8 cellular contexts compared by ENCODE assay signal in the genomic region with DNA sequence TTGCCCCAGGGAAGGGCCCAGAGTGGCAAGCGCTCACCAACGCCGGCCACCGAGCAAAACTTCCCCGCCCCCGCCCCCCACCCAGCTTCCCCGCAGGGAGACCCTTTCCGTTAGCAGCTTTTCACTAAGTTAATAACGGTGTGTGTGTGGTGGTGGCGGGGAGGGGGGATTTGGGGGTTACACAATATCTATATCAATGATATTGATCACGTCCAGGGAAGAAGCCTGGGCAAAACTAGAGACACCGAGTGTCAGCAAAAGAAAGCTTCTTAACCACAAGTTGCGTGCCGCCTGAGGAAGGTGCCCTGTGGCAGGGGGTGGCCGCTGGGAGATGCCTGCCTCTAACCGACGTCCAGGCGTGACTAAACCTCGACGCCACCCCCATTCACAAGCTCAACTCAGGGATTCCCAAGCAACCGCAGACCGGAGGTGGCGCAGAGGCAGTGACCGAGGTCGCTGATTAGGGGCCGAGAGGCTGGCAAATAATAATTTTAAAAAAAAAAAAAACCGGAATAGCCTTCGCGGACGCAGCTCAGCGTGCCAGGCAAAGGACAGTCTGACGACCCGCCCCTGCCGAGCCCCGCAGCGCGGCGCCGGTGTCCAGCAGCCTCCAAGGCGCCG.
A peak's percentile ranks its signal among the peaks of the same experiment; 100 is the strongest.
DNase-seq lines count a peak whose midpoint lies in the region; ATAC-seq, FAIRE-seq and TF ChIP-seq lines count a peak whose summit lies in the region.

No MANE protein-coding gene starts in this region.

- POLR2A ChIA-PET in A673 (lab: Charles Lee; ENCODE audit: low non-redundant PET), result no interaction called here

- no peaks in the 10 kb centered on the region for H3K36me3 Mint-ChIP-seq in natural killer cell treated with Interleukin-12 subunit alpha and Interleukin-12 subunit beta and Interleukin-15 and Interleukin-18, amount 100 ng/mL, for 72 hours

- CTCF ChIA-PET in A673 (lab: Charles Lee), result interaction anchor here (0.7 kb wide), 1 partner anchor 31 kb away, joined by 8 read pairs; no protein-coding TSS in a partner anchor

- H3K9me3 ChIP-seq in A673 (ENCODE audit: low read depth, low read length, poor library complexity, severe bottlenecking) (no peaks in the 10 kb centered on the region), body of pancreas (no peaks in the 10 kb centered on the region)

- H3K27me3 ChIP-seq in A673 (replicated peaks; ENCODE audit: insufficient read depth, low read depth, low read length, poor library complexity) (no peaks in the 10 kb centered on the region), body of pancreas (peaks cover 0 to 42% of the 10 kb centered on the region in 2 donors)

- H3K4me1 Mint-ChIP-seq in natural killer cell treated with Interleukin-12 subunit alpha and Interleukin-12 subunit beta and Interleukin-15 and Interleukin-18, amount 100 ng/mL, for 72 hours (ENCODE audit: low read depth in 2 of 2), result peaks cover 10 to 16% of the 10 kb centered on the region in 2 donors

- TF ChIP-seq CTCF in A673 (conservative IDR thresholded peaks at IDR 0.05; ENCODE audit: low read depth, low read length), result no peak
- no peak for TF ChIP-seq CTCF in body of pancreas (IDR thresholded peaks at IDR 0.05)

- H3K4me3 ChIP-seq in A673 (ENCODE audit: low read depth, low read length, poor library complexity, severe bottlenecking) (peak overlapping the region; percentile 62), body of pancreas (no peak overlapping the region)

- WGBS in body of pancreas, 2 donors, result 3 to 7% methylated on average over 35 to 41 of the region's 41 CpGs

- H3K4me3 Mint-ChIP-seq in natural killer cell treated with Interleukin-12 subunit alpha and Interleukin-12 subunit beta and Interleukin-15 and Interleukin-18, amount 100 ng/mL, for 72 hours, result peak overlapping the region; percentile 83

- H3K27ac ChIP-seq in A673 (ENCODE audit: low read depth, low read length, poor library complexity, severe bottlenecking) (no peak overlapping the region), cingulate gyrus (ENCODE audit: low read depth, low read length) (peak overlapping the region; percentile 87), body of pancreas (no peak overlapping the region)

- intact Hi-C loops in A673 (cut with micrococcal nuclease; ENCODE audit: unreplicated experiment), result no loop called here
- intact Hi-C loops in body of pancreas (cut with DNase I), result no loop called here

- no peaks in the 10 kb centered on the region for H3K9me3 Mint-ChIP-seq in natural killer cell treated with Interleukin-12 subunit alpha and Interleukin-12 subunit beta and Interleukin-15 and Interleukin-18, amount 100 ng/mL, for 72 hours

- peak; percentile 80 for FAIRE-seq in GM12892 (lab: Jason Lieb, UNC)

- H3K27me3 Mint-ChIP-seq in natural killer cell treated with Interleukin-12 subunit alpha and Interleukin-12 subunit beta and Interleukin-15 and Interleukin-18, amount 100 ng/mL, for 72 hours, result peaks cover 25 to 61% of the 10 kb centered on the region in 2 donors

- H3K4me1 ChIP-seq in A673 (ENCODE audit: insufficient read depth, low read length, poor library complexity, severe bottlenecking) (peaks cover 20% of the 10 kb centered on the region), body of pancreas (peaks cover 15% of the 10 kb centered on the region)

- TF ChIP-seq POLR2A in GM12892 (IDR thresholded peaks at IDR 0.05; ENCODE audit: low read depth, low read length) (no peak), body of pancreas (IDR thresholded peaks at IDR 0.05) (no peak)

- ATAC-seq in HG02852 (IDR thresholded peaks at IDR 0.05; ENCODE audit: unreplicated experiment), result peak; percentile 20
- ATAC-seq in natural killer cell treated with Interleukin-12 subunit alpha and Interleukin-12 subunit beta and Interleukin-15 and Interleukin-18, amount 100 ng/mL, for 72 hours, result peak; percentile 64 to 74
- ATAC-seq in body of pancreas, result no peak

- no TSS peak for BruUV-seq in A673 (replicated peaks; lab: Mats Ljungman, UMichigan)

- DNase-seq in A673 (ENCODE audit: low spot score), result no peak
- DNase-seq in GM12892 (ENCODE audit: insufficient read length), result no peak
- peak; percentile 77 for DNase-seq in NCI-H526 treated with DMSO at 0.1 percent for 48 hours (lab: John Stamatoyannopoulos, UW)
- DNase-seq in natural killer cell treated with Interleukin-12 subunit alpha and Interleukin-12 subunit beta and Interleukin-15 and Interleukin-18, amount 100 ng/mL, for 72 hours (ENCODE audit: low spot score), result peak; percentile 70
- no peak for DNase-seq in effector CD8-positive, alpha-beta T cell (lab: John Stamatoyannopoulos, UW)
- no peak for DNase-seq in body of pancreas

- H3K36me3 ChIP-seq in A673 (ENCODE audit: insufficient read depth, low read length, poor library complexity, severe bottlenecking) (no peaks in the 10 kb centered on the region), body of pancreas (replicated peaks in 1 of 2; ENCODE audit: insufficient read depth in 1 of 2, low read depth in 2 of 2) (no peaks in the 10 kb centered on the region)

- no peak overlapping the region for H3K27ac Mint-ChIP-seq in natural killer cell treated with Interleukin-12 subunit alpha and Interleukin-12 subunit beta and Interleukin-15 and Interleukin-18, amount 100 ng/mL, for 72 hours

Comparison
In these comparisons a context has a peak if more than half of its experiments do, and no peak if none do; other contexts are left out.
1. DNase-seq: peak in NCI-H526 treated with DMSO at 0.1 percent for 48 hours (single experiment) and natural killer cell treated with Interleukin-12 subunit alpha and Interleukin-12 subunit beta and Interleukin-15 and Interleukin-18, amount 100 ng/mL, for 72 hours (single experiment); none in A673 (single experiment), GM12892 (single experiment), effector CD8-positive, alpha-beta T cell (single experiment) and body of pancreas (0 of 4).